Comparison of ENCODE assay signal across 8 cellular contexts in the genomic region with DNA sequence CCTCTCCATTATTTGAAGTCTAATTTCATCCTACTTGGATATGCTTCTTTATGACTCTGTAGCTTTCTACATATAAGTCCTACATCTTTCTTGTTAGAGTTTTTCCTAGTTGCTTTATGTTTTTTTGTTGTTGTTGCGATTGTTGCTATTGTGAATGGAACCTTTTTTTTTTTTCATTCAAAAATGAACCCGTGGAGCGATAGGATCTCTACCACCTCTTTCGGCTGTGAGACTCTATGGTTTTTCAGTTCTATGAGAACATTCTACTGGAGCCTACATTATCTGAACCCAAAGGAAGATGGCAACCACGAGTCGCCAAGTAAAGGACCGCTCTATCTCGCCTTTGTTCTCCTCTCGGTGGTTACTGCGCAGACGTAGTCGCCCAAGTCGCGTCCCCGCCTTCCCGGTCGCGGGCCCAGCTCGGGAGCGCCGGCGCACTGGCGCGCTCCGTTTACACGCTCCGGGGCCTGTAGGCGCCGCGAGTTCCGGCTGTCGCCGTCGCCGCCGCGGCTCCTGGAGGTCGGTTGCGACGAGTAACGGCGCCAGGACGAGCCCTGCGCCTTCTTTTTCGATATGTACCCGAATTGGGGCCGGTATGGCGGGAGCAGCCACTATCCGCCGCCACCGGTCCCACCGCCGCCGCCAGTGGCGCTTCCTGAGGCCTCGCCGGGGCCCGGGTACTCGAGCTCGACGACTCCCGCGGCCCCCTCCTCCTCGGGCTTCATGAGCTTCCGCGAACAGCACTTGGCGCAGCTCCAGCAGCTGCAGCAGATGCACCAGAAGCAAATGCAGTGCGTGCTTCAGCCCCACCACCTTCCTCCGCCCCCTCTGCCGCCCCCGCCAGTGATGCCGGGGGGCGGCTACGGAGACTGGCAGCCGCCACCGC. TPM values are rescaled to one million over a fixed set of nuclear protein-coding genes. Genes with fewer than 3 reads are reported as not detected.
DNase-seq lines count a peak whose midpoint lies in the region; ATAC-seq and TF ChIP-seq lines count a peak whose summit lies in the region.

A gene with protein sequence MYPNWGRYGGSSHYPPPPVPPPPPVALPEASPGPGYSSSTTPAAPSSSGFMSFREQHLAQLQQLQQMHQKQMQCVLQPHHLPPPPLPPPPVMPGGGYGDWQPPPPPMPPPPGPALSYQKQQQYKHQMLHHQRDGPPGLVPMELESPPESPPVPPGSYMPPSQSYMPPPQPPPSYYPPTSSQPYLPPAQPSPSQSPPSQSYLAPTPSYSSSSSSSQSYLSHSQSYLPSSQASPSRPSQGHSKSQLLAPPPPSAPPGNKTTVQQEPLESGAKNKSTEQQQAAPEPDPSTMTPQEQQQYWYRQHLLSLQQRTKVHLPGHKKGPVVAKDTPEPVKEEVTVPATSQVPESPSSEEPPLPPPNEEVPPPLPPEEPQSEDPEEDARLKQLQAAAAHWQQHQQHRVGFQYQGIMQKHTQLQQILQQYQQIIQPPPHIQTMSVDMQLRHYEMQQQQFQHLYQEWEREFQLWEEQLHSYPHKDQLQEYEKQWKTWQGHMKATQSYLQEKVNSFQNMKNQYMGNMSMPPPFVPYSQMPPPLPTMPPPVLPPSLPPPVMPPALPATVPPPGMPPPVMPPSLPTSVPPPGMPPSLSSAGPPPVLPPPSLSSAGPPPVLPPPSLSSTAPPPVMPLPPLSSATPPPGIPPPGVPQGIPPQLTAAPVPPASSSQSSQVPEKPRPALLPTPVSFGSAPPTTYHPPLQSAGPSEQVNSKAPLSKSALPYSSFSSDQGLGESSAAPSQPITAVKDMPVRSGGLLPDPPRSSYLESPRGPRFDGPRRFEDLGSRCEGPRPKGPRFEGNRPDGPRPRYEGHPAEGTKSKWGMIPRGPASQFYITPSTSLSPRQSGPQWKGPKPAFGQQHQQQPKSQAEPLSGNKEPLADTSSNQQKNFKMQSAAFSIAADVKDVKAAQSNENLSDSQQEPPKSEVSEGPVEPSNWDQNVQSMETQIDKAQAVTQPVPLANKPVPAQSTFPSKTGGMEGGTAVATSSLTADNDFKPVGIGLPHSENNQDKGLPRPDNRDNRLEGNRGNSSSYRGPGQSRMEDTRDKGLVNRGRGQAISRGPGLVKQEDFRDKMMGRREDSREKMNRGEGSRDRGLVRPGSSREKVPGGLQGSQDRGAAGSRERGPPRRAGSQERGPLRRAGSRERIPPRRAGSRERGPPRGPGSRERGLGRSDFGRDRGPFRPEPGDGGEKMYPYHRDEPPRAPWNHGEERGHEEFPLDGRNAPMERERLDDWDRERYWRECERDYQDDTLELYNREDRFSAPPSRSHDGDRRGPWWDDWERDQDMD (N-terminal part only) (plus strand): TSS at position 400 of the 886 bp plus-strand sequence. CDS start 174 bp downstream, at position 574.

- intact Hi-C loops in cardiac septum (cut with DNase I), result loop anchor here (2.0 kb wide), 1 partner anchor 50 kb away; the partner anchor contains the start of genes AREL1 and FCF1

- ATAC-seq in HG02763 (IDR thresholded peaks at IDR 0.05; ENCODE audit: unreplicated experiment) (peak; percentile 95), upper lobe of left lung (ENCODE audit: low FRiP score in 2 of 2) (peak; percentile 99)

- TF ChIP-seq CTCF in GM12873 (IDR thresholded peaks at IDR 0.05; ENCODE audit: insufficient read depth, low read depth, low read length, missing control alignments) (peak; percentile 61), upper lobe of left lung (IDR thresholded peaks at IDR 0.05) (peak; percentile 33 to 86 (median 47))

- peak within 1 kb of the TSS; percentile 90 to 98 (median 96) for H3K4me3 ChIP-seq in upper lobe of left lung

- TF ChIP-seq POLR2A in upper lobe of left lung (IDR thresholded peaks at IDR 0.05), result peak; percentile 64 to 94 (median 78)

- 0% methylated on average over 72 to 76 of the region's 76 CpGs for WGBS in adipose tissue, 3 donors
- 0% methylated on average over 23 to 57 of the region's 76 CpGs for WGBS in upper lobe of left lung, 2 donors

- peaks cover 24 to 52% (median 37%) of the 10 kb centered on the region in 4 donors for H3K4me1 ChIP-seq in upper lobe of left lung

- DNase-seq in NCI-H1417 treated with DMSO at 0.1 percent for 48 hours (lab: John Stamatoyannopoulos, UW) (peak; percentile 98), T follicular helper cell (ENCODE audit: low read depth) (peak; percentile 89), cardiac septum (ENCODE audit: low spot score) (peak; percentile 96), pons (ENCODE audit: low spot score) (peak; percentile 95), upper lobe of left lung (peak; percentile 95 to 98)

- no peaks in the 10 kb centered on the region for H3K36me3 ChIP-seq in upper lobe of left lung

- no peaks in the 10 kb centered on the region for H3K27me3 ChIP-seq in upper lobe of left lung

- no peaks in the 10 kb centered on the region for H3K9me3 ChIP-seq in upper lobe of left lung

- TF ChIP-seq EP300 in upper lobe of left lung (IDR thresholded peaks at IDR 0.05), result no peak

- H3K27ac ChIP-seq in adipose tissue (ENCODE audit: low read depth, low read length), result peak within 1 kb of the TSS; percentile 81
- H3K27ac ChIP-seq in upper lobe of left lung, result peak within 1 kb of the TSS; percentile 93 to 96 (median 94)

RNA-seq across cellular contexts. Expression of the gene that starts here (rescaled TPM):
- polyA plus RNA-seq in adipose tissue, result 10 to 100 TPM; 10.3 to 28.9 (median 17.9) TPM
- total RNA-seq in cardiac septum (40.8 TPM), upper lobe of left lung (10 to 100 TPM; 38.8 to 85.9 (median 45.6) TPM)

Comparison
In these comparisons a context has a peak if more than half of its experiments do, and no peak if none do; other contexts are left out.
1. Peak in every context shown above with its lines: DNase-seq, ATAC-seq, H3K4me3 ChIP-seq and H3K27ac ChIP-seq.